ENCODE assay signal across 12 cellular contexts in the genomic region with DNA sequence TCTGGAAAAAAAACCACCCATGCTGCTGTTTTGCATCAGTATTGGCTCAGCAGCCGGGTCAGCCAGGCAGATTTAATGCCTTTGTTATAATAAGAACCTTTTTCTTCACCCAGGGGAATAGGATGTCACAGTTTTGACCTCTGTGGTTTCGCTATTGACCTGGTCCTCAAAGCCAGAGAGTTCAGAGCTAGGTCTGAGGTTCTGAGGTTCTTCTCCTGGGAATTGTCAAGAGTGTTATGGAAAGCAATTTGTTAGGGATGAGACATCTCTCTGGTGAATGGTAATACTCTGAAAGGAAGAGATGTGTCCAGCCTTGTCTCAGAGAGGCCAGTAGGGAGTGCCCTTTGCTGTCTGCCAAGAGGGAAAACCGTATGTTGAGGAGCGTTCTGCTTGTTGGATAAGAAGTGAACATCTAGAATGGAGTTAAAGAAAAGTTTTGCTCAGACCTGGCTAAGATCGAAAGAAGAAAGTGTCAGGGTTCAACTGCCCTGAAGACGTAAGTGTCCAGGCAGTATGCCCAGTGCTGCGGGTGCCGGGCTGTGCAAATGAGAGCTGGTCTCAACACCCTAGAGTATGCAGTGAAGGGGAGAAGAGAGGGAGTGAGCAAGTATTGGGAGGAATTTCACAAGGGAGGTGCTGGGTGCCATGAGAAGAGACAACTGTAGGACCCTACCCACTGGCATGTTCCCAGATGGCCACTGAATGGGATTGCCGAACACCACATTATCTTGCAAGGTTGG.
DNase-seq lines count a peak whose midpoint lies in the region; ATAC-seq, FAIRE-seq and TF ChIP-seq lines count a peak whose summit lies in the region.
"Had no signal": no experiment of that assay in that cellular context is flagged by ENCODE, and none has a peak within 500 bp of the region (broad histone marks: within the 10 kb centered on the region; RNA-seq: fewer than 3 reads in every experiment).

No MANE protein-coding gene starts in this region.

- DNase-seq in COLO829 (ENCODE audit: low spot score), result peak; percentile 33
- peak in 1 of 2 donors; percentile 67 for DNase-seq in cardiac muscle cell (ENCODE audit: low read depth in 1 of 2, low spot score in 1 of 2)
- DNase-seq in pons (ENCODE audit: low spot score), result peak; percentile 75
- no peak for DNase-seq in D721Med (ENCODE audit: insufficient read length, low spot score)
- DNase-seq in prostate gland (ENCODE audit: low spot score), result no peak
- DNase-seq in CD14-positive monocyte (ENCODE audit: low spot score), result no peak
- DNase-seq: activated naive CD4-positive, alpha-beta T cell treated with anti-CD3 and anti-CD28 coated beads for 36 hours; NCI-H187 treated with DMSO at 0.1 percent for 48 hours; stimulated activated CD4-positive, alpha-beta T cell treated with anti-CD3 and anti-CD28 coated beads, Interleukin-15, amount 100 ng/mL, for 24 hours had no signal

- intact Hi-C loops in prostate gland (cut with DNase I), result no loop called here
- intact Hi-C loops in CD14-positive monocyte (cut with micrococcal nuclease), result no loop called here

- H3K9me3 ChIP-seq in cardiac muscle cell (ENCODE audit: low read depth) (no peaks in the 10 kb centered on the region), prostate gland (no peaks in the 10 kb centered on the region)
- H3K9me3 ChIP-seq: neutrophil had no signal

- WGBS in prostate gland, result 84% methylated on average over 9 of the region's 9 CpGs

- H3K4me1 Mint-ChIP-seq in brain (peaks cover 81% of the 10 kb centered on the region), CD14-positive monocyte (no peaks in the 10 kb centered on the region)

- H3K4me3 ChIP-seq in cardiac muscle cell (no peak overlapping the region), prostate gland (no peak overlapping the region)

- H3K36me3 ChIP-seq in cardiac muscle cell (no peaks in the 10 kb centered on the region), prostate gland (no peaks in the 10 kb centered on the region)
- H3K36me3 ChIP-seq: neutrophil had no signal

- H3K4me3 Mint-ChIP-seq in brain (peak overlapping the region in 1 of 5 experiments; percentile 2), CD14-positive monocyte (no peak overlapping the region)
- H3K4me3 Mint-ChIP-seq: activated naive CD4-positive, alpha-beta T cell treated with anti-CD3 and anti-CD28 coated beads for 36 hours had no signal

- no peak for ATAC-seq in GM21576 (IDR thresholded peaks at IDR 0.05; ENCODE audit: unreplicated experiment)

- no peak for FAIRE-seq in D721Med (lab: Jason Lieb, UNC)

- peaks cover 21% of the 10 kb centered on the region for H3K4me1 ChIP-seq in cardiac muscle cell (ENCODE audit: low read depth)
- H3K4me1 ChIP-seq in prostate gland (replicated peaks), result no peaks in the 10 kb centered on the region

- H3K36me3 Mint-ChIP-seq in brain, result peaks cover 36% of the 10 kb centered on the region
- no peaks in the 10 kb centered on the region for H3K36me3 Mint-ChIP-seq in CD14-positive monocyte

- TF ChIP-seq POLR2A in prostate gland (IDR thresholded peaks at IDR 0.05), result no peak

- H3K27ac ChIP-seq in cardiac muscle cell (no peak overlapping the region), prostate gland (no peak overlapping the region)
- H3K27ac ChIP-seq: neutrophil had no signal

- TF ChIP-seq CTCF in brain (conservative IDR thresholded peaks at IDR 0.05) (no peak), cardiac muscle cell (IDR thresholded peaks at IDR 0.05; ENCODE audit: low read depth, low read length) (peak; percentile 52), D721Med (IDR thresholded peaks at IDR 0.05; ENCODE audit: insufficient read depth, missing control alignments) (no peak), prostate gland (IDR thresholded peaks at IDR 0.05) (no peak), CD14-positive monocyte (IDR thresholded peaks at IDR 0.05) (no peak)

- H3K27me3 Mint-ChIP-seq in brain, result no peaks in the 10 kb centered on the region
- H3K27me3 Mint-ChIP-seq in CD14-positive monocyte (ENCODE audit: low read depth in 3 of 3), result peaks cover 5 to 7% (median 7%) of the 10 kb centered on the region in 3 donors

- H3K27me3 ChIP-seq in cardiac muscle cell (no peaks in the 10 kb centered on the region), prostate gland (replicated peaks; ENCODE audit: insufficient read depth) (no peaks in the 10 kb centered on the region)

- H3K9me3 Mint-ChIP-seq in brain (no peaks in the 10 kb centered on the region), CD14-positive monocyte (peaks cover 0 to 2% (median 0%) of the 10 kb centered on the region in 7 donors)
- H3K9me3 Mint-ChIP-seq: activated naive CD4-positive, alpha-beta T cell treated with anti-CD3 and anti-CD28 coated beads for 36 hours had no signal

- H3K27ac Mint-ChIP-seq in brain, result peak overlapping the region in 4 of 5 experiments; percentile 49 to 94 (median 84)
- peak overlapping the region in 1 of 7 donors; percentile 49 for H3K27ac Mint-ChIP-seq in CD14-positive monocyte
- H3K27ac Mint-ChIP-seq: activated naive CD4-positive, alpha-beta T cell treated with anti-CD3 and anti-CD28 coated beads for 36 hours had no signal

Comparison
In these comparisons a context has a peak if more than half of its experiments do, and no peak if none do; other contexts are left out.
1. DNase-seq: peak in COLO829 (single experiment) and pons (single experiment); none in D721Med (single experiment), prostate gland (single experiment) and CD14-positive monocyte (single experiment).